In genomic region chr1:217630711-217631591, GRCh38 we compare ENCODE assay signal across 8 cellular contexts. TPM values are rescaled to one million over a fixed set of nuclear protein-coding genes. Genes with fewer than 3 reads are reported as not detected.
DNase-seq lines count a peak whose midpoint lies in the region; ATAC-seq and TF ChIP-seq lines count a peak whose summit lies in the region.

Gene GPATCH2 (minus strand): TSS chr1:217631090. CDS start chr1:217630971, 119 bp downstream.
Gene SPATA17 (plus strand): TSS chr1:217631344. CDS start chr1:217631379, 35 bp downstream.

- H3K9me3 Mint-ChIP-seq in Calu3 (ENCODE audit: low read depth, unreplicated experiment) (no peaks in the 10 kb centered on the region), endothelial cell (ENCODE audit: unreplicated experiment) (no peaks in the 10 kb centered on the region), mesothelial cell of epicardium (no peaks in the 10 kb centered on the region)

- intact Hi-C loops in Calu3 (cut with micrococcal nuclease; ENCODE audit: unreplicated experiment), result no loop called here

- peaks cover 22% of the 10 kb centered on the region for H3K36me3 Mint-ChIP-seq in Calu3 (ENCODE audit: insufficient read depth, unreplicated experiment)
- H3K36me3 Mint-ChIP-seq in endothelial cell (ENCODE audit: low read depth, unreplicated experiment), result no peaks in the 10 kb centered on the region
- H3K36me3 Mint-ChIP-seq in mesothelial cell of epicardium, result no peaks in the 10 kb centered on the region

- DNase-seq in Calu3, result peak; percentile 81
- peak; percentile 80 for DNase-seq in HT1080 (ENCODE audit: low read depth)
- DNase-seq in NOMO-1 treated with dmso at 0.1 percent for 144 hours (lab: John Stamatoyannopoulos, UW; ENCODE audit: unreplicated experiment), result peak; percentile 70
- DNase-seq in activated CD8-positive, alpha-beta memory T cell treated with anti-CD3 and anti-CD28 coated beads, Interleukin-2, amount 50 U/mL, for 1 hour (ENCODE audit: extremely low read depth), result peak; percentile 45
- peak; percentile 69 for DNase-seq in endothelial cell (ENCODE audit: low spot score)
- peak; percentile 49 to 73 for DNase-seq in mesothelial cell of epicardium (ENCODE audit: low spot score in 2 of 2, unreplicated experiment in 2 of 2)
- peak; percentile 38 to 53 for DNase-seq in stimulated activated CD8-positive, alpha-beta memory T cell treated with anti-CD3 and anti-CD28 coated beads, Interleukin-15, amount 100 ng/mL, for 4 hours (ENCODE audit: low read depth in 2 of 2)

- H3K27ac Mint-ChIP-seq in Calu3 (ENCODE audit: unreplicated experiment), result peak within 1 kb of the TSS; percentile 100
- peak within 1 kb of the TSS; percentile 100 for H3K27ac Mint-ChIP-seq in endothelial cell (ENCODE audit: unreplicated experiment)
- H3K27ac Mint-ChIP-seq in mesothelial cell of epicardium, result peak within 1 kb of the TSS; percentile 100

- peak; percentile 21 for TF ChIP-seq CTCF in Calu3 (IDR thresholded peaks at IDR 0.05; ENCODE audit: unreplicated experiment)
- TF ChIP-seq CTCF in endothelial cell (IDR thresholded peaks at IDR 0.05; ENCODE audit: unreplicated experiment), result no peak
- no peak for TF ChIP-seq CTCF in mesothelial cell of epicardium (IDR thresholded peaks at IDR 0.05; ENCODE audit: unreplicated experiment)

- H3K27me3 Mint-ChIP-seq in Calu3 (ENCODE audit: unreplicated experiment) (no peaks in the 10 kb centered on the region), endothelial cell (ENCODE audit: unreplicated experiment) (peaks cover 9% of the 10 kb centered on the region), mesothelial cell of epicardium (ENCODE audit: low read depth) (no peaks in the 10 kb centered on the region)

- peaks cover 31% of the 10 kb centered on the region for H3K4me1 Mint-ChIP-seq in Calu3 (ENCODE audit: low read depth, unreplicated experiment)
- H3K4me1 Mint-ChIP-seq in endothelial cell (ENCODE audit: unreplicated experiment), result peaks cover 21% of the 10 kb centered on the region
- H3K4me1 Mint-ChIP-seq in mesothelial cell of epicardium, result peaks cover 37% of the 10 kb centered on the region

- CTCF ChIA-PET in Calu3 (lab: Charles Lee), result interaction anchor here (0.8 kb wide), 1 partner anchor 98 kb away, joined by 3 read pairs; no protein-coding TSS in a partner anchor

- peak within 1 kb of the TSS; percentile 86 for H3K4me3 Mint-ChIP-seq in Calu3 (ENCODE audit: low read depth, unreplicated experiment)
- peak within 1 kb of the TSS; percentile 99 for H3K4me3 Mint-ChIP-seq in endothelial cell (ENCODE audit: unreplicated experiment)
- peak within 1 kb of the TSS; percentile 96 for H3K4me3 Mint-ChIP-seq in mesothelial cell of epicardium

- BruUV-seq in Calu3 (replicated peaks; lab: Mats Ljungman, UMichigan), result no TSS peak

- ATAC-seq in GM21367 (IDR thresholded peaks at IDR 0.05; ENCODE audit: unreplicated experiment), result peak; percentile 98

RNA-seq across cellular contexts. Expression of gene GPATCH2, which starts in this region (rescaled TPM):
- total RNA-seq in Calu3 (2022), result 21.1 and 22.4 TPM in 2 replicates
- total RNA-seq in HT1080 (2014; rRNA removed; shearing (Covaris generic)), result 8.1 and 8.6 TPM in 2 replicates
- polyA plus RNA-seq in HT1080 (2015; cell fraction: cytosol; rRNA removed), result 8.2 and 9.7 TPM in 2 replicates
- polyA plus RNA-seq in HT1080 (2015; cell fraction: nucleus; rRNA removed), result 22.7 and 30.5 TPM in 2 replicates
- total RNA-seq in endothelial cell (ENCODE audit: unreplicated experiment), result 18.4 TPM
- total RNA-seq in mesothelial cell of epicardium, result 23.0 to 23.9 TPM (median 23.0 TPM) in 3 replicates

RNA-seq across cellular contexts. Expression of gene SPATA17, which starts in this region (rescaled TPM):
- total RNA-seq in Calu3 (2022) (2.6 and 3.0 TPM in 2 replicates), endothelial cell (ENCODE audit: unreplicated experiment) (0.36 TPM), mesothelial cell of epicardium (1.5 to 2.9 TPM (median 2.3 TPM) in 3 replicates)
- total RNA-seq in HT1080 (2014; rRNA removed; shearing (Covaris generic)), result 0.93 and 2.5 TPM in 2 replicates
- polyA plus RNA-seq in HT1080 (2015; cell fraction: cytosol; rRNA removed), result 1.7 and 2.3 TPM in 2 replicates
- polyA plus RNA-seq in HT1080 (2015; cell fraction: nucleus; rRNA removed), result 2.0 and 2.5 TPM in 2 replicates

Comparison
In these comparisons a context has a peak if more than half of its experiments do, and no peak if none do; other contexts are left out.
1. Peak in every context shown above with its lines: DNase-seq and ATAC-seq.